ENCODE assay signal across 20 cellular contexts in genomic region chr9:93665566-93666278, GRCh38.
DNase-seq lines count a peak whose midpoint lies in the region; ATAC-seq and TF ChIP-seq lines count a peak whose summit lies in the region.
"Had no signal": no experiment of that assay in that cellular context is flagged by ENCODE, and none has a peak within 500 bp of the region (broad histone marks: within the 10 kb centered on the region; RNA-seq: fewer than 3 reads in every experiment).

No MANE protein-coding gene starts in this region.

- no peaks in the 10 kb centered on the region for H3K36me3 Mint-ChIP-seq in MCF 10A (ENCODE audit: insufficient read depth, unreplicated experiment)

- no peak overlapping the region for H3K27ac ChIP-seq in ascending aorta
- H3K27ac ChIP-seq in spleen: no peak overlapping the region
- H3K27ac ChIP-seq: 22Rv1, skin epidermis, VCaP had no signal

- BruUV-seq in MCF 10A (replicated peaks; lab: Mats Ljungman, UMichigan): no TSS peak

- H3K4me3 Mint-ChIP-seq in MCF 10A (ENCODE audit: unreplicated experiment): no peak overlapping the region
- H3K4me3 Mint-ChIP-seq: B cell, T-cell had no signal

- DNase-seq in DMS 273 (lab: John Stamatoyannopoulos, UW; ENCODE audit: unreplicated experiment) (peak; percentile 24), DMS 273 treated with DMSO at 0.1 percent for 48 hours (lab: John Stamatoyannopoulos, UW) (no peak), ascending aorta (ENCODE audit: low spot score in 2 of 2) (peak; percentile 7 to 49), left colon (peak; percentile 2 to 12), spleen (peak; percentile 71), NCI-H1694 treated with DMSO at 0.1 percent for 48 hours (lab: John Stamatoyannopoulos, UW) (no peak), NCI-H1092 treated with DMSO at 0.1 percent for 48 hours (lab: John Stamatoyannopoulos, UW) (no peak), MCF 10A (ENCODE audit: unreplicated experiment) (no peak)
- DNase-seq: amygdala; hypothalamus; KBM-7; NCI-H2081; SHP77; stimulated activated CD4-positive, alpha-beta T cell treated with anti-CD3 and anti-CD28 coated beads, Interleukin-4, amount 100 ng/mL, for 1 hour had no signal

- H3K9me3 ChIP-seq in ascending aorta: no peaks in the 10 kb centered on the region
- no peaks in the 10 kb centered on the region for H3K9me3 ChIP-seq in spleen

- ATAC-seq in left colon: no peak
- ATAC-seq: T-cell had no signal

- 93 to 98% (median 95%) methylated on average over 18 to 28 of the region's 28 CpGs for WGBS in spleen, 5 donors

- H3K36me3 ChIP-seq in ascending aorta (peaks cover 30 to 54% of the 10 kb centered on the region in 2 donors), spleen (peaks cover 0 to 96% (median 49%) of the 10 kb centered on the region in 6 donors)

- no peaks in the 10 kb centered on the region for H3K27me3 Mint-ChIP-seq in MCF 10A (ENCODE audit: insufficient read depth, unreplicated experiment)
- H3K27me3 Mint-ChIP-seq: B cell, T-cell had no signal

- TF ChIP-seq POLR2A in spleen (IDR thresholded peaks at IDR 0.05): no peak

- no peaks in the 10 kb centered on the region for H3K9me3 Mint-ChIP-seq in MCF 10A (ENCODE audit: unreplicated experiment)
- H3K9me3 Mint-ChIP-seq: T-cell had no signal

- H3K4me1 ChIP-seq in ascending aorta (no peaks in the 10 kb centered on the region), spleen (no peaks in the 10 kb centered on the region)

- H3K4me3 ChIP-seq in ascending aorta: no peak overlapping the region
- no peak overlapping the region for H3K4me3 ChIP-seq in spleen
- H3K4me3 ChIP-seq: skin epidermis had no signal

- H3K4me1 Mint-ChIP-seq in MCF 10A (ENCODE audit: insufficient read depth, unreplicated experiment): no peaks in the 10 kb centered on the region
- H3K4me1 Mint-ChIP-seq: B cell, T-cell had no signal

- POLR2A ChIA-PET in MCF 10A (lab: Yijun Ruan, JAX): no interaction called here

- H3K27me3 ChIP-seq in ascending aorta (no peaks in the 10 kb centered on the region), spleen (replicated peaks in 1 of 7) (no peaks in the 10 kb centered on the region)

- H3K27ac Mint-ChIP-seq in MCF 10A (ENCODE audit: low read depth, unreplicated experiment): no peak overlapping the region
- H3K27ac Mint-ChIP-seq: activated T-helper 2 cell treated with anti-CD3 and anti-CD28 coated beads, Interferon-gamma antibody, Interleukin-2, Interleukin-4, amounts not matched to agents 10 μg/mL and 5 μg/mL and 100 μg/mL, durations not matched to agents 14 hours and 24 hours and 36 hours; B cell; T-cell had no signal

- CTCF ChIA-PET in MCF 10A (lab: Yijun Ruan, JAX): interaction anchor here (1.7 kb wide), 1 partner anchor 15 kb away, joined by 8 read pairs; no protein-coding TSS in a partner anchor

- TF ChIP-seq CTCF in ascending aorta (IDR thresholded peaks at IDR 0.05) (no peak), spleen (IDR thresholded peaks at IDR 0.05 in 8 of 11, conservative IDR thresholded peaks at IDR 0.05 in 3 of 11) (no peak), MCF 10A (IDR thresholded peaks at IDR 0.05; ENCODE audit: unreplicated experiment) (no peak)

- intact Hi-C loops in ascending aorta (cut with DNase I) (no loop called here), left colon (cut with DNase I, micrococcal nuclease) (no loop called here), spleen (cut with DNase I; ENCODE audit: low total_unique reads) (no loop called here), MCF 10A (cut with micrococcal nuclease) (no loop called here)

Comparison
In these comparisons a context has a peak if more than half of its experiments do, and no peak if none do; other contexts are left out.
1. DNase-seq: peak in DMS 273 (single experiment), ascending aorta (2 of 2), left colon (2 of 2) and spleen (single experiment); none in DMS 273 treated with DMSO at 0.1 percent for 48 hours (single experiment), NCI-H1694 treated with DMSO at 0.1 percent for 48 hours (single experiment), NCI-H1092 treated with DMSO at 0.1 percent for 48 hours (single experiment) and MCF 10A (single experiment).